ENCODE assay signal across 1 cellular context in genomic region chr16:14545346-14545884, GRCh38.
TF ChIP-seq lines count a peak whose summit lies in the region.

No MANE protein-coding gene starts in this region.

TF ChIP-seq in HepG2, 621 proteins besides CTCF, POLR2A, EP300 and RAD21 (continued from another document and continues in another):
- TF ChIP-seq FOXK1 (CRISPR knock-in tag; IDR thresholded peaks at IDR 0.05; ENCODE audit: borderline replicate concordance, low read depth) (peak; percentile 96; the same call in 1 of the 2 replicates), BRF2 (CRISPR knock-in tag; IDR thresholded peaks at IDR 0.05) (peak; percentile 64), AGO1 (IDR thresholded peaks at IDR 0.05; ENCODE audit: low read depth, low read length, poor library complexity, severe bottlenecking) (no peak), EZH2 (conservative IDR thresholded peaks at IDR 0.05; ENCODE audit: low read depth, low read length) (no peak), TAF1 (CRISPR knock-in tag; IDR thresholded peaks at IDR 0.05) (no peak), HIC2 (CRISPR knock-in tag; IDR thresholded peaks at IDR 0.05; ENCODE audit: low read depth) (peak; percentile 74; the same call in 1 of the 2 replicates), ISL2 (CRISPR knock-in tag; IDR thresholded peaks at IDR 0.05) (peak; percentile 91), ZNF770 (CRISPR knock-in tag; IDR thresholded peaks at IDR 0.05) (peak; percentile 6; the same call in 1 of the 2 replicates), ZBTB43 (CRISPR knock-in tag; conservative IDR thresholded peaks at IDR 0.05) (no peak), NKX3-1 (CRISPR knock-in tag; IDR thresholded peaks at IDR 0.05) (peak; percentile 76; the same call in 1 of the 2 replicates), NPAS2 (CRISPR knock-in tag; IDR thresholded peaks at IDR 0.05; ENCODE audit: borderline replicate concordance) (0 out of 2 replicates have a peak, but pooled peaks have one; percentile 22), ZNF687 (CRISPR knock-in tag; IDR thresholded peaks at IDR 0.05) (no peak), SATB2 (CRISPR knock-in tag; IDR thresholded peaks at IDR 0.05) (peak; percentile 67; the same call in 1 of the 2 replicates), RNF219 (CRISPR knock-in tag; IDR thresholded peaks at IDR 0.05) (no peak), ZFP37 (CRISPR knock-in tag; IDR thresholded peaks at IDR 0.05; ENCODE audit: borderline replicate concordance) (no peak), GMEB2 (CRISPR knock-in tag; IDR thresholded peaks at IDR 0.05; ENCODE audit: low read depth) (no peak), PRDM10 (CRISPR knock-in tag; IDR thresholded peaks at IDR 0.05; ENCODE audit: low read depth) (0 out of 2 replicates have a peak, but pooled peaks have one; percentile 42), ZNF143 (CRISPR knock-in tag; IDR thresholded peaks at IDR 0.05) (no peak), GATAD1 (CRISPR knock-in tag; IDR thresholded peaks at IDR 0.05) (peak; percentile 80), SETDB1 (CRISPR knock-in tag; IDR thresholded peaks at IDR 0.05; ENCODE audit: borderline replicate concordance) (no peak), ZNF746 (CRISPR knock-in tag; IDR thresholded peaks at IDR 0.05) (no peak; the same call in 1 of the 2 replicates), SALL2 (CRISPR knock-in tag; IDR thresholded peaks at IDR 0.05) (no peak), ZNF224 (CRISPR knock-in tag; IDR thresholded peaks at IDR 0.05) (no peak; the same call in 1 of the 2 replicates), ZNF367 (CRISPR knock-in tag; IDR thresholded peaks at IDR 0.05; ENCODE audit: borderline replicate concordance) (no peak), E2F2 (CRISPR knock-in tag; IDR thresholded peaks at IDR 0.05; ENCODE audit: borderline replicate concordance) (no peak), PITX1 (CRISPR knock-in tag; IDR thresholded peaks at IDR 0.05) (peak; percentile 99), ZNF784 (CRISPR knock-in tag; IDR thresholded peaks at IDR 0.05; ENCODE audit: borderline replicate concordance) (no peak), FOSL1 (CRISPR knock-in tag; IDR thresholded peaks at IDR 0.05; ENCODE audit: borderline replicate concordance) (peak; percentile 39; the same call in 1 of the 2 replicates), ZNF207 (IDR thresholded peaks at IDR 0.05; ENCODE audit: borderline replicate concordance) (no peak), ZNF354B (CRISPR knock-in tag; IDR thresholded peaks at IDR 0.05) (no peak), SMARCE1 (IDR thresholded peaks at IDR 0.05; ENCODE audit: borderline replicate concordance) (0 out of 2 replicates have a peak, but pooled peaks have one; percentile 26), ZNF879 (CRISPR knock-in tag; IDR thresholded peaks at IDR 0.05) (no peak), ZBTB3 (CRISPR knock-in tag; IDR thresholded peaks at IDR 0.05; ENCODE audit: borderline replicate concordance, low read depth) (0 out of 2 replicates have a peak, but pooled peaks have one; percentile 27), EED (CRISPR knock-in tag; IDR thresholded peaks at IDR 0.05) (no peak), GFI1 (CRISPR knock-in tag; IDR thresholded peaks at IDR 0.05; ENCODE audit: borderline replicate concordance) (peak; percentile 79), ATRX (CRISPR knock-in tag; IDR thresholded peaks at IDR 0.05; ENCODE audit: borderline replicate concordance) (no peak), ZNF577 (CRISPR knock-in tag; IDR thresholded peaks at IDR 0.05; ENCODE audit: borderline replicate concordance, low read depth) (no peak), KDM3A (CRISPR knock-in tag; IDR thresholded peaks at IDR 0.05; ENCODE audit: low read depth) (peak; percentile 89; the same call in 1 of the 2 replicates), SALL1 (CRISPR knock-in tag; IDR thresholded peaks at IDR 0.05) (peak; percentile 94), ZNF496 (CRISPR knock-in tag; IDR thresholded peaks at IDR 0.05; ENCODE audit: insufficient replicate concordance) (no peak)
